37 cellular contexts compared by ENCODE assay signal in the genomic region with DNA sequence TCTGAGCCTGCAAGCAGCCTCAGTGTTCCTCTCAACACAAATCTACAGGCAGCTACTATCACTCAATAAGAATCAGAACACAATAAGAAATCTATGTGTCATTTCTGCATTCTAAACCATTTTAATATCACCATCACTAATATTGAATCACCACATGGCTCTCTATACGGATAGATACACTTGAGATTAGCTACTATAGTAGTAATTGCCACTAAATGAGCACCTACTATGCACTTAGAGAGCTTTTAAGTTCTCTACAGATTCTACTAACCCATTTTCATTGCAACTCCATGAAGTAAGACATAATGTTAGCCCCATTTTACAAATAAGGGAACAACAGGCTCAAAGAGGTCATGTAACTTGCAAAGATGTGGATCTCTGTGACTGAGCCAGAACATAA.
"Had no signal": no experiment of that assay in that cellular context is flagged by ENCODE, and none has a peak within 500 bp of the region (broad histone marks: within the 10 kb centered on the region; RNA-seq: fewer than 3 reads in every experiment).

No MANE protein-coding gene starts in this region.

- H3K27ac Mint-ChIP-seq: activated CD4-positive, alpha-beta memory T cell treated with anti-CD3 and anti-CD28 coated beads, Interleukin-2, amount 10 ng/mL, durations not matched to agents 7 days and 5 days; activated CD4-positive, alpha-beta T cell treated with anti-CD3 and anti-CD28 coated beads for 36 hours; activated CD4-positive, alpha-beta T cell treated with anti-CD3 and anti-CD28 coated beads, Interleukin-2, amount 10 ng/mL, durations not matched to agents 7 days and 5 days; activated CD8-positive, alpha-beta memory T cell treated with anti-CD3 and anti-CD28 coated beads, Interleukin-2, amount 10 ng/mL, durations not matched to agents 7 days and 5 days; activated CD8-positive, alpha-beta T cell treated with anti-CD3 and anti-CD28 coated beads, Interleukin-2, amount 10 ng/mL, durations not matched to agents 7 days and 5 days; activated naive CD4-positive, alpha-beta T cell treated with anti-CD3 and anti-CD28 coated beads, Interleukin-2, amount 10 ng/mL, durations not matched to agents 7 days and 5 days; activated naive CD4-positive, alpha-beta T cell treated with anti-CD3 and anti-CD28 coated beads, Interleukin-2, amount 50 U/mL, for 24 hours; activated naive CD8-positive, alpha-beta T cell; activated naive CD8-positive, alpha-beta T cell treated with anti-CD3 and anti-CD28 coated beads, Interleukin-2, amount 10 ng/mL, durations not matched to agents 7 days and 5 days; activated naive CD8-positive, alpha-beta T cell treated with anti-CD3 and anti-CD28 coated beads, Interleukin-2, amount 50 U/mL, for 24 hours; activated T-cell treated with anti-CD3 and anti-CD28 coated beads, Interleukin-2, amount 50 U/mL, for 24 hours; activated T-helper 2 cell treated with anti-CD3 and anti-CD28 coated beads, Interferon-gamma antibody, Interleukin-2, Interleukin-4, amounts not matched to agents 10 μg/mL and 5 μg/mL and 100 μg/mL, durations not matched to agents 14 hours and 24 hours and 36 hours; brain; T-helper 1 cell treated with Interleukin-12 subunit alpha and Interleukin-12 subunit beta and Interleukin-4 antibody, amounts not matched to agents 30 μg/mL and 1 μg/mL, for 36 hours; T-helper 2 cell treated with Interferon-gamma antibody and Interleukin-4, amounts not matched to agents 5 μg/mL and 100 μg/mL, for 36 hours had no signal

- H3K27me3 ChIP-seq: ascending aorta had no signal

- H3K36me3 Mint-ChIP-seq: activated CD8-positive, alpha-beta memory T cell treated with anti-CD3 and anti-CD28 coated beads, Interleukin-2, amount 10 ng/mL, durations not matched to agents 7 days and 5 days; activated naive CD4-positive, alpha-beta T cell treated with anti-CD3 and anti-CD28 coated beads, Interleukin-2, amount 10 ng/mL, durations not matched to agents 7 days and 5 days; activated naive CD4-positive, alpha-beta T cell treated with anti-CD3 and anti-CD28 coated beads, Interleukin-2, amount 50 U/mL, for 24 hours; activated naive CD8-positive, alpha-beta T cell; activated naive CD8-positive, alpha-beta T cell treated with anti-CD3 and anti-CD28 coated beads, Interleukin-2, amount 10 ng/mL, durations not matched to agents 7 days and 5 days; brain had no signal

- DNase-seq: activated CD4-positive, alpha-beta memory T cell treated with anti-CD3 and anti-CD28 coated beads, Interleukin-2, amount 10 ng/mL, durations not matched to agents 7 days and 5 days; activated CD4-positive, alpha-beta T cell treated with anti-CD3 and anti-CD28 coated beads for 1 hour; activated CD4-positive, alpha-beta T cell treated with anti-CD3 and anti-CD28 coated beads for 36 hours; activated CD4-positive, alpha-beta T cell treated with anti-CD3 and anti-CD28 coated beads for 48 hours; activated CD4-positive, alpha-beta T cell treated with anti-CD3 and anti-CD28 coated beads, Interleukin-2, amount 10 ng/mL, durations not matched to agents 7 days and 5 days; activated CD4-positive, alpha-beta T cell treated with anti-CD3 and anti-CD28 coated beads, Interleukin-2, amount 50 U/mL, for 48 hours; activated CD4-positive, CD25-positive, alpha-beta regulatory T cell; activated CD8-positive, alpha-beta memory T cell treated with anti-CD3 and anti-CD28 coated beads for 24 hours; activated CD8-positive, alpha-beta memory T cell treated with anti-CD3 and anti-CD28 coated beads, Interleukin-2, amount 10 ng/mL, durations not matched to agents 7 days and 5 days; activated CD8-positive, alpha-beta memory T cell treated with anti-CD3 and anti-CD28 coated beads, Interleukin-2, amount 50 U/mL, for 48 hours; activated CD8-positive, alpha-beta T cell treated with anti-CD3 and anti-CD28 coated beads, Interleukin-2, amount 10 ng/mL, durations not matched to agents 7 days and 5 days; activated effector memory CD4-positive, alpha-beta T cell treated with Interleukin-2 at 50 U/mL for 16 hours; activated gamma-delta T cell; activated naive CD4-positive, alpha-beta T cell treated with anti-CD3 and anti-CD28 coated beads, Interleukin-2, amount 10 ng/mL, durations not matched to agents 7 days and 5 days; activated naive CD4-positive, alpha-beta T cell treated with Interleukin-2 at 50 U/mL for 16 hours; activated naive CD8-positive, alpha-beta T cell treated with anti-CD3 and anti-CD28 coated beads, Interleukin-2, amount 10 ng/mL, durations not matched to agents 7 days and 5 days; activated naive CD8-positive, alpha-beta T cell treated with anti-CD3 and anti-CD28 coated beads, Interleukin-2, amount 50 U/mL, for 24 hours; activated T-cell treated with anti-CD3 and anti-CD28 coated beads, Interleukin-2, amount 50 U/mL, for 24 hours; activated T-cell treated with anti-CD3 and anti-CD28 coated beads, Interleukin-2, amount 50 U/mL, for 48 hours; amygdala; anterior cingulate cortex; caudate nucleus; cerebellar nuclear complex; T-helper 1 cell; T-helper 2 cell; T-helper 9 cell had no signal

- H3K9me3 Mint-ChIP-seq: activated CD4-positive, alpha-beta memory T cell treated with anti-CD3 and anti-CD28 coated beads, Interleukin-2, amount 10 ng/mL, durations not matched to agents 7 days and 5 days; activated CD4-positive, alpha-beta T cell treated with anti-CD3 and anti-CD28 coated beads, Interleukin-2, amount 10 ng/mL, durations not matched to agents 7 days and 5 days; activated naive CD4-positive, alpha-beta T cell treated with anti-CD3 and anti-CD28 coated beads, Interleukin-2, amount 10 ng/mL, durations not matched to agents 7 days and 5 days; activated naive CD4-positive, alpha-beta T cell treated with anti-CD3 and anti-CD28 coated beads, Interleukin-2, amount 50 U/mL, for 24 hours; activated naive CD8-positive, alpha-beta T cell treated with anti-CD3 and anti-CD28 coated beads, Interleukin-2, amount 10 ng/mL, durations not matched to agents 7 days and 5 days; activated naive CD8-positive, alpha-beta T cell treated with anti-CD3 and anti-CD28 coated beads, Interleukin-2, amount 50 U/mL, for 24 hours; activated T-cell treated with anti-CD3 and anti-CD28 coated beads, Interleukin-2, amount 50 U/mL, for 24 hours; activated T-helper 2 cell treated with anti-CD3 and anti-CD28 coated beads, Interferon-gamma antibody, Interleukin-2, Interleukin-4, amounts not matched to agents 10 μg/mL and 5 μg/mL and 100 μg/mL, durations not matched to agents 14 hours and 24 hours and 36 hours; central memory CD8-positive, alpha-beta T cell; T-helper 1 cell treated with Interleukin-12 subunit alpha and Interleukin-12 subunit beta and Interleukin-4 antibody, amounts not matched to agents 30 μg/mL and 1 μg/mL, for 36 hours; T-helper 2 cell treated with Interferon-gamma antibody and Interleukin-4, amounts not matched to agents 5 μg/mL and 100 μg/mL, for 36 hours had no signal

- ATAC-seq: activated CD4-positive, alpha-beta T cell treated with anti-CD3 and anti-CD28 coated beads for 36 hours; activated CD4-positive, CD25-positive, alpha-beta regulatory T cell treated with anti-CD3 and anti-CD28 coated beads, Interleukin-2, amount 50 U/mL, for 24 hours; activated CD8-positive, alpha-beta memory T cell treated with anti-CD3 and anti-CD28 coated beads, Interleukin-2, amount 10 ng/mL, durations not matched to agents 7 days and 5 days; activated CD8-positive, alpha-beta T cell treated with anti-CD3 and anti-CD28 coated beads, Interleukin-2, amount 10 ng/mL, durations not matched to agents 7 days and 5 days; activated naive CD8-positive, alpha-beta T cell treated with anti-CD3 and anti-CD28 coated beads, Interleukin-2, amount 50 U/mL, for 24 hours had no signal

- H3K9me3 ChIP-seq: ascending aorta had no signal

- H3K27ac ChIP-seq: ascending aorta, cardiac muscle cell, VCaP had no signal

- H3K4me3 ChIP-seq: ascending aorta, cardiac muscle cell had no signal

- H3K4me3 Mint-ChIP-seq: activated CD4-positive, alpha-beta memory T cell treated with anti-CD3 and anti-CD28 coated beads, Interleukin-2, amount 10 ng/mL, durations not matched to agents 7 days and 5 days; activated CD4-positive, alpha-beta T cell treated with anti-CD3 and anti-CD28 coated beads for 36 hours; activated CD4-positive, alpha-beta T cell treated with anti-CD3 and anti-CD28 coated beads, Interleukin-2, amount 10 ng/mL, durations not matched to agents 7 days and 5 days; activated CD8-positive, alpha-beta memory T cell treated with anti-CD3 and anti-CD28 coated beads, Interleukin-2, amount 10 ng/mL, durations not matched to agents 7 days and 5 days; activated CD8-positive, alpha-beta T cell treated with anti-CD3 and anti-CD28 coated beads, Interleukin-2, amount 10 ng/mL, durations not matched to agents 7 days and 5 days; activated naive CD4-positive, alpha-beta T cell treated with anti-CD3 and anti-CD28 coated beads, Interleukin-2, amount 10 ng/mL, durations not matched to agents 7 days and 5 days; activated naive CD4-positive, alpha-beta T cell treated with anti-CD3 and anti-CD28 coated beads, Interleukin-2, amount 50 U/mL, for 24 hours; activated naive CD8-positive, alpha-beta T cell; activated naive CD8-positive, alpha-beta T cell treated with anti-CD3 and anti-CD28 coated beads, Interleukin-2, amount 10 ng/mL, durations not matched to agents 7 days and 5 days; activated naive CD8-positive, alpha-beta T cell treated with anti-CD3 and anti-CD28 coated beads, Interleukin-2, amount 50 U/mL, for 24 hours; activated T-cell treated with anti-CD3 and anti-CD28 coated beads, Interleukin-2, amount 50 U/mL, for 24 hours; brain; central memory CD8-positive, alpha-beta T cell; T-helper 1 cell treated with Interleukin-12 subunit alpha and Interleukin-12 subunit beta and Interleukin-4 antibody, amounts not matched to agents 30 μg/mL and 1 μg/mL, for 36 hours; T-helper 2 cell treated with Interferon-gamma antibody and Interleukin-4, amounts not matched to agents 5 μg/mL and 100 μg/mL, for 36 hours had no signal

- H3K4me1 ChIP-seq: ascending aorta had no signal

- H3K4me1 Mint-ChIP-seq: activated CD4-positive, alpha-beta memory T cell treated with anti-CD3 and anti-CD28 coated beads, Interleukin-2, amount 10 ng/mL, durations not matched to agents 7 days and 5 days; activated CD4-positive, alpha-beta T cell treated with anti-CD3 and anti-CD28 coated beads for 36 hours; activated CD4-positive, alpha-beta T cell treated with anti-CD3 and anti-CD28 coated beads, Interleukin-2, amount 10 ng/mL, durations not matched to agents 7 days and 5 days; activated CD8-positive, alpha-beta memory T cell treated with anti-CD3 and anti-CD28 coated beads, Interleukin-2, amount 10 ng/mL, durations not matched to agents 7 days and 5 days; activated naive CD4-positive, alpha-beta T cell treated with anti-CD3 and anti-CD28 coated beads, Interleukin-2, amount 10 ng/mL, durations not matched to agents 7 days and 5 days; activated naive CD4-positive, alpha-beta T cell treated with anti-CD3 and anti-CD28 coated beads, Interleukin-2, amount 50 U/mL, for 24 hours; activated naive CD8-positive, alpha-beta T cell treated with anti-CD3 and anti-CD28 coated beads, Interleukin-2, amount 10 ng/mL, durations not matched to agents 7 days and 5 days; activated naive CD8-positive, alpha-beta T cell treated with anti-CD3 and anti-CD28 coated beads, Interleukin-2, amount 50 U/mL, for 24 hours; brain; central memory CD8-positive, alpha-beta T cell had no signal

- H3K36me3 ChIP-seq: ascending aorta, cardiac muscle cell had no signal
